Comparison of ENCODE assay signal across 8 cellular contexts in the genomic region with DNA sequence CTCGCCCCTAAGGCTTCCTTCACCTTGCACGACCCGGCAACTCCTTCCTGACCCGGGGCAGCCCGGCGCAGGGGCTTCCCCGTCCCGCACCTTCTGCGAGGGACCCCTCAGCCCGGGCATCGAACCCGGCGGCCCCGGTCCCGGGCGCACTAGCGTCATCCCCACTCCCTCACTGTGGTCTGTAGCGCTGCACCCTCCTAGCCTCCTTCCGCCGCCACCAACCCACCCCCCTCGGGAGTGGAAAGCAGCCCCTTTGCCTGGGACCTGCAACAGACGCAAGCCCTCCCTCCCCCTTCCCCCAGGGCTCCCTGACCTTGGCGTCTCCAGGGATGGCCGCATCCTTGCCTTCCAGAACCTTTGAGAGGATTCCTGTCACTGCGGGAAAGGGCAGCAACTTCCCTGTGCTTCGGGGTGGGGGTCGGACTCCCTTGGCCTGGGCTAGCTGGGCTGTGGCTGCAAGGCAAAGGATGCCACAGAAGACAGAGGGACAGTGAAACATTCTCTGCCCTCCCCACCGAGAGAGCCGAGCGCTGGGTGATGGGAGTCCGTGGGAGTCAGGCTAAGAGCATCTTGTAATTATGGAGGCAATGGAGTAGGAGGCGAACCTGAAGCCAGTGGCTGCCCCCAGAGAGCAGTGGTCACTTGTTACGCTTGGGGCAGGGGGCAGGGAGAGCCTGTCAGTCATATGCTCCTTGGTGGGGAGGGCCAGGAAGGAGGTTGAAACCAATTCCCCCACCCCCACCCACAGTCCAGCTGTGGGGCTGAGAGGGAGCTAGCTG. TPM values are rescaled to one million over a fixed set of nuclear protein-coding genes. Genes with fewer than 3 reads are reported as not detected.
DNase-seq lines count a peak whose midpoint lies in the region; ATAC-seq and TF ChIP-seq lines count a peak whose summit lies in the region.

No MANE protein-coding gene starts in this region.

- peaks cover 16% of the 10 kb centered on the region for H3K4me1 Mint-ChIP-seq in CD8-positive, alpha-beta T cell (ENCODE audit: low read depth)
- H3K4me1 Mint-ChIP-seq in memory B cell = peaks cover 31% of the 10 kb centered on the region

- peak overlapping the region; percentile 52 for H3K4me3 ChIP-seq in CD8-positive, alpha-beta T cell (ENCODE audit: low read depth, low read length)
- peak overlapping the region; percentile 66 for H3K4me3 ChIP-seq in brain microvascular endothelial cell (ENCODE audit: low read depth, low read length)
- peak overlapping the region; percentile 43 to 61 for H3K4me3 ChIP-seq in uterus

- no peaks in the 10 kb centered on the region for H3K27me3 ChIP-seq in CD8-positive, alpha-beta T cell (ENCODE audit: insufficient read depth, low read length)
- H3K27me3 ChIP-seq in brain microvascular endothelial cell (replicated peaks) = no peaks in the 10 kb centered on the region
- no peaks in the 10 kb centered on the region for H3K27me3 ChIP-seq in uterus

- peak overlapping the region; percentile 67 for H3K4me3 Mint-ChIP-seq in CD8-positive, alpha-beta T cell
- H3K4me3 Mint-ChIP-seq in memory B cell = peak overlapping the region; percentile 74

- H3K9me3 Mint-ChIP-seq in CD8-positive, alpha-beta T cell = no peaks in the 10 kb centered on the region
- no peaks in the 10 kb centered on the region for H3K9me3 Mint-ChIP-seq in memory B cell

- CTCF ChIA-PET in CD8-positive, alpha-beta T cell (lab: Charles Lee) = no interaction called here

- DNase-seq in CD8-positive, alpha-beta T cell = no peak
- no peak for DNase-seq in brain microvascular endothelial cell
- no peak for DNase-seq in memory B cell (ENCODE audit: low spot score in 2 of 2)
- no peak for DNase-seq in uterus
- DNase-seq in globus pallidus (ENCODE audit: low spot score) = no peak
- DNase-seq in activated CD4-positive, alpha-beta T cell treated with anti-CD3 and anti-CD28 coated beads for 48 hours = no peak
- DNase-seq in SK-N-DZ (ENCODE audit: low spot score) = no peak

- TF ChIP-seq POLR2A in uterus (IDR thresholded peaks at IDR 0.05) = no peak

- in situ Hi-C loops in brain microvascular endothelial cell (cut with HindIII; ENCODE audit: low pct_ligation_motif_present, low sequenced_read_pairs) = no loop called here

- no peak overlapping the region for H3K27ac ChIP-seq in CD8-positive, alpha-beta T cell (ENCODE audit: low read depth, low read length)
- H3K27ac ChIP-seq in brain microvascular endothelial cell = no peak overlapping the region
- H3K27ac ChIP-seq in uterus = no peak overlapping the region

- POLR2A ChIA-PET in CD8-positive, alpha-beta T cell (lab: Charles Lee) = no interaction called here

- intact Hi-C loops in CD8-positive, alpha-beta T cell (cut with DNase I, micrococcal nuclease) = no loop called here
- intact Hi-C loops in uterus (cut with DNase I; ENCODE audit: low total_unique reads) = no loop called here

- TF ChIP-seq CTCF in CD8-positive, alpha-beta T cell (IDR thresholded peaks at IDR 0.05) = no peak
- no peak for TF ChIP-seq CTCF in brain microvascular endothelial cell (IDR thresholded peaks at IDR 0.05; ENCODE audit: low read depth, low read length, missing control alignments)
- TF ChIP-seq CTCF in uterus (IDR thresholded peaks at IDR 0.05) = no peak

- peak overlapping the region; percentile 12 for H3K27ac Mint-ChIP-seq in CD8-positive, alpha-beta T cell
- H3K27ac Mint-ChIP-seq in memory B cell = peak overlapping the region; percentile 61

- ATAC-seq in CD8-positive, alpha-beta T cell = peak; percentile 54
- ATAC-seq in HG02642 (IDR thresholded peaks at IDR 0.05; ENCODE audit: poor library complexity, unreplicated experiment) (peak; percentile 24), memory B cell (ENCODE audit: low read depth) (peak; percentile 51)

- H3K27me3 Mint-ChIP-seq in CD8-positive, alpha-beta T cell (ENCODE audit: low read depth) = peaks cover 5% of the 10 kb centered on the region
- H3K27me3 Mint-ChIP-seq in memory B cell = no peaks in the 10 kb centered on the region

- H3K36me3 ChIP-seq in CD8-positive, alpha-beta T cell (ENCODE audit: insufficient read depth, low read length) = peaks cover 16% of the 10 kb centered on the region
- H3K36me3 ChIP-seq in brain microvascular endothelial cell (replicated peaks) (peaks cover 21% of the 10 kb centered on the region), uterus (no peaks in the 10 kb centered on the region)

- H3K9me3 ChIP-seq in CD8-positive, alpha-beta T cell (ENCODE audit: low read length) = no peaks in the 10 kb centered on the region
- H3K9me3 ChIP-seq in uterus = no peaks in the 10 kb centered on the region

- peaks cover 13% of the 10 kb centered on the region for H3K4me1 ChIP-seq in CD8-positive, alpha-beta T cell (ENCODE audit: insufficient read depth, low read length)
- peaks cover 0 to 21% of the 10 kb centered on the region in 2 donors for H3K4me1 ChIP-seq in uterus

- H3K36me3 Mint-ChIP-seq in CD8-positive, alpha-beta T cell = peaks cover 31% of the 10 kb centered on the region
- H3K36me3 Mint-ChIP-seq in memory B cell = peaks cover 21% of the 10 kb centered on the region

RNA-seq across cellular contexts. Expression of gene TMEM132A, which starts 0.8 kb away (rescaled TPM):
- total RNA-seq in CD8-positive, alpha-beta T cell = not detected
- 10 to 100 TPM in 2 of 4 donors, under 1 TPM in 2; under 0.01 to 47.7 (median 7.7) TPM for total RNA-seq in uterus
- polyA plus RNA-seq in SK-N-DZ (2014; cell fraction: cytosol; rRNA removed) = 206 and 314 TPM in 2 replicates
- 775 and 968 TPM in 2 replicates for polyA plus RNA-seq in SK-N-DZ (2014; cell fraction: nucleus; rRNA removed)

RNA-seq across cellular contexts. Expression of gene TMEM109, which starts 11.1 kb away (rescaled TPM):
- total RNA-seq in CD8-positive, alpha-beta T cell = 10 to 100 TPM; 46.7 to 52.2 TPM
- 100 to 1,000 TPM in 1 of 4 donors, 10 to 100 TPM in 3; 37.1 to 155 (median 75.3) TPM for total RNA-seq in uterus
- polyA plus RNA-seq in SK-N-DZ (2014; cell fraction: cytosol; rRNA removed) = 32.4 and 34.1 TPM in 2 replicates
- 12.8 and 16.7 TPM in 2 replicates for polyA plus RNA-seq in SK-N-DZ (2014; cell fraction: nucleus; rRNA removed)

RNA-seq across cellular contexts. Expression of gene PRPF19, which starts 18.7 kb away (rescaled TPM):
- total RNA-seq in CD8-positive, alpha-beta T cell = 10 to 100 TPM; 96.1 to 99.4 TPM
- total RNA-seq in uterus = 10 to 100 TPM; 19.4 to 70.1 (median 50.2) TPM
- polyA plus RNA-seq in SK-N-DZ (2014; cell fraction: cytosol; rRNA removed) = 123 and 160 TPM in 2 replicates
- polyA plus RNA-seq in SK-N-DZ (2014; cell fraction: nucleus; rRNA removed) = 62.6 and 67.4 TPM in 2 replicates

RNA-seq across cellular contexts. Expression of gene SLC15A3, which starts 26.9 kb away (rescaled TPM):
- 1 to 10 TPM; 6.3 to 9.0 TPM for total RNA-seq in CD8-positive, alpha-beta T cell
- total RNA-seq in uterus = 10 to 100 TPM in 3 of 4 donors, 1 to 10 TPM in 1; 5.9 to 44.5 (median 28.7) TPM
- 0.21 TPM in 1 of 2 replicates, not detected in the other for polyA plus RNA-seq in SK-N-DZ (2014; cell fraction: cytosol; rRNA removed)
- polyA plus RNA-seq in SK-N-DZ (2014; cell fraction: nucleus; rRNA removed) = not detected in 2 replicates

RNA-seq across cellular contexts. Expression of gene CD6, which starts 46.4 kb away (rescaled TPM):
- 100 to 1,000 TPM; 765 to 793 TPM for total RNA-seq in CD8-positive, alpha-beta T cell
- total RNA-seq in uterus = 1 to 10 TPM in 1 of 4 donors, under 1 TPM in 2, not detected in 1; 0.26 to 2.0 (median 0.91) TPM
- not detected in 2 replicates for polyA plus RNA-seq in SK-N-DZ (2014; cell fraction: cytosol; rRNA removed)
- polyA plus RNA-seq in SK-N-DZ (2014; cell fraction: nucleus; rRNA removed) = not detected in 2 replicates
